ENCODE assay signal across 10 cellular contexts in genomic region chr11:86559311-86559945, GRCh38.
DNase-seq lines count a peak whose midpoint lies in the region; ATAC-seq, FAIRE-seq and TF ChIP-seq lines count a peak whose summit lies in the region.
"Had no signal": no experiment of that assay in that cellular context is flagged by ENCODE, and none has a peak within 500 bp of the region (broad histone marks: within the 10 kb centered on the region; RNA-seq: fewer than 3 reads in every experiment).

No MANE protein-coding gene starts in this region.

- H3K27me3 Mint-ChIP-seq in astrocyte (ENCODE audit: low read depth, unreplicated experiment) = no peaks in the 10 kb centered on the region
- H3K27me3 Mint-ChIP-seq in natural killer cell (ENCODE audit: low read depth in 2 of 2) = peaks cover 9 to 10% of the 10 kb centered on the region in 2 donors

- no peak for TF ChIP-seq CTCF in astrocyte (IDR thresholded peaks at IDR 0.05; ENCODE audit: insufficient read depth, low read depth, low read length)
- no peak for TF ChIP-seq CTCF in heart left ventricle (IDR thresholded peaks at IDR 0.05)
- no peak for TF ChIP-seq CTCF in prostate gland (IDR thresholded peaks at IDR 0.05)
- TF ChIP-seq CTCF in natural killer cell (IDR thresholded peaks at IDR 0.05) = no peak

- ATAC-seq in heart left ventricle (peak; percentile 76 to 86 (median 82)), natural killer cell (no peak)
- ATAC-seq in stimulated activated effector memory CD8-positive, alpha-beta T cell treated with anti-CD3 and anti-CD28 coated beads, Interleukin-12 subunit alpha, Interleukin-12 subunit beta, amount 100 ng/mL, for 72 hours = no peak

- peak overlapping the region; percentile 73 for H3K4me2 ChIP-seq in astrocyte (ENCODE audit: low read length)
- H3K4me2 ChIP-seq: BLaER1 treated with 17β-estradiol and CSF1 and Interleukin-3, amounts not matched to agents 10 nM and 100 nM had no signal

- intact Hi-C loops in heart left ventricle (cut with DNase I) = loop anchor here in 5 of 10 donors (2.0 to 10.0 kb wide), 6 partner anchors 48 to 87 kb away; no protein-coding TSS in a partner anchor
- intact Hi-C loops in prostate gland (cut with DNase I) = no loop called here
- intact Hi-C loops in natural killer cell (cut with micrococcal nuclease) = no loop called here

- DNase-seq in CMK (ENCODE audit: low read depth) (peak; percentile 9), astrocyte (ENCODE audit: low read depth) (peak; percentile 85), heart left ventricle (peak in 4 of 5 donors; percentile 48 to 80 (median 55)), prostate gland (ENCODE audit: low spot score) (no peak), UCSD-AML1 (lab: John Stamatoyannopoulos, UW; ENCODE audit: unreplicated experiment) (no peak), NCI-H2171 treated with DMSO at 0.1 percent for 48 hours (lab: John Stamatoyannopoulos, UW) (no peak), natural killer cell (no peak)
- DNase-seq in stimulated activated effector memory CD8-positive, alpha-beta T cell treated with anti-CD3 and anti-CD28 coated beads, Interleukin-12 subunit alpha, Interleukin-12 subunit beta, amount 100 ng/mL, for 72 hours (ENCODE audit: low spot score in 2 of 2) = no peak
- DNase-seq: activated CD4-positive, alpha-beta T cell treated with anti-CD3 and anti-CD28 coated beads for 1 hour had no signal

- H3K9ac ChIP-seq in astrocyte (ENCODE audit: low read length) = peak overlapping the region; percentile 69
- H3K9ac ChIP-seq: BLaER1 treated with 17β-estradiol and CSF1 and Interleukin-3, amounts not matched to agents 10 nM and 100 nM had no signal

- H3K4me3 ChIP-seq in astrocyte (ENCODE audit: insufficient read depth, low read depth, low read length) (no peak overlapping the region), heart left ventricle (no peak overlapping the region), prostate gland (no peak overlapping the region)
- H3K4me3 ChIP-seq: BLaER1 treated with 17β-estradiol and CSF1 and Interleukin-3, amounts not matched to agents 10 nM and 100 nM had no signal

- H3K27me3 ChIP-seq in astrocyte (ENCODE audit: insufficient read depth, low read length) (no peaks in the 10 kb centered on the region), heart left ventricle (no peaks in the 10 kb centered on the region), prostate gland (replicated peaks; ENCODE audit: insufficient read depth) (no peaks in the 10 kb centered on the region)
- H3K27me3 ChIP-seq: BLaER1 treated with 17β-estradiol and CSF1 and Interleukin-3, amounts not matched to agents 10 nM and 100 nM had no signal

- peaks cover 22% of the 10 kb centered on the region for H3K4me1 Mint-ChIP-seq in astrocyte (ENCODE audit: low read depth, unreplicated experiment)
- H3K4me1 Mint-ChIP-seq in stimulated activated effector memory CD8-positive, alpha-beta T cell treated with anti-CD3 and anti-CD28 coated beads, Interleukin-12 subunit alpha, Interleukin-12 subunit beta, amount 100 ng/mL, for 72 hours = no peaks in the 10 kb centered on the region
- peaks cover 6 to 14% of the 10 kb centered on the region in 2 donors for H3K4me1 Mint-ChIP-seq in natural killer cell

- FAIRE-seq in astrocyte (lab: Jason Lieb, UNC) = peak; percentile 75

- H3K27ac ChIP-seq in astrocyte (ENCODE audit: low read depth, low read length) (peak overlapping the region; percentile 89), heart left ventricle (peak overlapping the region; percentile 64 to 91 (median 80)), prostate gland (peak overlapping the region; percentile 41 to 53)
- H3K27ac ChIP-seq: BLaER1 treated with 17β-estradiol and CSF1 and Interleukin-3, amounts not matched to agents 10 nM and 100 nM had no signal

- H3K9me3 Mint-ChIP-seq in astrocyte (ENCODE audit: unreplicated experiment) = peaks cover 6% of the 10 kb centered on the region
- H3K9me3 Mint-ChIP-seq in stimulated activated effector memory CD8-positive, alpha-beta T cell treated with anti-CD3 and anti-CD28 coated beads, Interleukin-12 subunit alpha, Interleukin-12 subunit beta, amount 100 ng/mL, for 72 hours = peaks cover 6% of the 10 kb centered on the region
- H3K9me3 Mint-ChIP-seq in natural killer cell = peaks cover 2 to 5% of the 10 kb centered on the region in 2 donors

- peak overlapping the region; percentile 37 for H2AFZ ChIP-seq in astrocyte (ENCODE audit: low read depth, low read length)

- H4K20me1 ChIP-seq in astrocyte (ENCODE audit: insufficient read depth, low read length) = no peaks in the 10 kb centered on the region
- H4K20me1 ChIP-seq: BLaER1 treated with 17β-estradiol and CSF1 and Interleukin-3, amounts not matched to agents 10 nM and 100 nM had no signal

- H3K4me1 ChIP-seq in astrocyte (ENCODE audit: insufficient read depth, low read length) (peaks cover 12% of the 10 kb centered on the region), heart left ventricle (peaks cover 7 to 37% (median 27%) of the 10 kb centered on the region in 12 donors), prostate gland (replicated peaks) (no peaks in the 10 kb centered on the region)
- H3K4me1 ChIP-seq: BLaER1 treated with 17β-estradiol and CSF1 and Interleukin-3, amounts not matched to agents 10 nM and 100 nM had no signal

- no peaks in the 10 kb centered on the region for H3K36me3 ChIP-seq in astrocyte (ENCODE audit: insufficient read depth, low read length)
- peaks cover 0 to 12% (median 0%) of the 10 kb centered on the region in 9 donors for H3K36me3 ChIP-seq in heart left ventricle
- no peaks in the 10 kb centered on the region for H3K36me3 ChIP-seq in prostate gland
- H3K36me3 ChIP-seq: BLaER1 treated with 17β-estradiol and CSF1 and Interleukin-3, amounts not matched to agents 10 nM and 100 nM had no signal

- no peaks in the 10 kb centered on the region for H3K79me2 ChIP-seq in astrocyte (ENCODE audit: insufficient read depth, low read length)

- H3K9me3 ChIP-seq in astrocyte (ENCODE audit: insufficient read depth, low read depth, low read length) (no peaks in the 10 kb centered on the region), heart left ventricle (peaks cover 0 to 3% (median 0%) of the 10 kb centered on the region in 12 donors), prostate gland (no peaks in the 10 kb centered on the region)

- 15 to 34% (median 30%) methylated on average over 7 of the region's 7 CpGs for WGBS in heart left ventricle, 4 donors
- 67% methylated on average over 7 of the region's 7 CpGs for WGBS in prostate gland

- peak overlapping the region; percentile 50 for H3K4me3 Mint-ChIP-seq in astrocyte (ENCODE audit: unreplicated experiment)
- H3K4me3 Mint-ChIP-seq in stimulated activated effector memory CD8-positive, alpha-beta T cell treated with anti-CD3 and anti-CD28 coated beads, Interleukin-12 subunit alpha, Interleukin-12 subunit beta, amount 100 ng/mL, for 72 hours = no peak overlapping the region
- H3K4me3 Mint-ChIP-seq in natural killer cell = no peak overlapping the region

- peak overlapping the region; percentile 100 for H3K27ac Mint-ChIP-seq in astrocyte (ENCODE audit: unreplicated experiment)
- H3K27ac Mint-ChIP-seq in stimulated activated effector memory CD8-positive, alpha-beta T cell treated with anti-CD3 and anti-CD28 coated beads, Interleukin-12 subunit alpha, Interleukin-12 subunit beta, amount 100 ng/mL, for 72 hours = no peak overlapping the region
- H3K27ac Mint-ChIP-seq in natural killer cell = no peak overlapping the region

- no peak for TF ChIP-seq POLR2A in heart left ventricle (IDR thresholded peaks at IDR 0.05)
- no peak for TF ChIP-seq POLR2A in prostate gland (IDR thresholded peaks at IDR 0.05)

- peaks cover 15% of the 10 kb centered on the region for H3K36me3 Mint-ChIP-seq in astrocyte (ENCODE audit: low read depth, unreplicated experiment)
- H3K36me3 Mint-ChIP-seq in stimulated activated effector memory CD8-positive, alpha-beta T cell treated with anti-CD3 and anti-CD28 coated beads, Interleukin-12 subunit alpha, Interleukin-12 subunit beta, amount 100 ng/mL, for 72 hours = no peaks in the 10 kb centered on the region
- H3K36me3 Mint-ChIP-seq in natural killer cell = peaks cover 17% of the 10 kb centered on the region

Comparison
In these comparisons a context has a peak if more than half of its experiments do, and no peak if none do; other contexts are left out.
1. DNase-seq: peak in CMK (single experiment), astrocyte (single experiment) and heart left ventricle (4 of 5); none in prostate gland (single experiment), stimulated activated effector memory CD8-positive, alpha-beta T cell treated with anti-CD3 and anti-CD28 coated beads, Interleukin-12 subunit alpha, Interleukin-12 subunit beta, amount 100 ng/mL, for 72 hours (0 of 2), UCSD-AML1 (single experiment), NCI-H2171 treated with DMSO at 0.1 percent for 48 hours (single experiment) and natural killer cell (single experiment).
2. ATAC-seq: peak in heart left ventricle (4 of 4); none in stimulated activated effector memory CD8-positive, alpha-beta T cell treated with anti-CD3 and anti-CD28 coated beads, Interleukin-12 subunit alpha, Interleukin-12 subunit beta, amount 100 ng/mL, for 72 hours (single experiment) and natural killer cell (0 of 3).
3. Peak in every context shown above with its lines, with median percentiles within 50 percentile points of each other: H3K27ac ChIP-seq.